In the genomic region with DNA sequence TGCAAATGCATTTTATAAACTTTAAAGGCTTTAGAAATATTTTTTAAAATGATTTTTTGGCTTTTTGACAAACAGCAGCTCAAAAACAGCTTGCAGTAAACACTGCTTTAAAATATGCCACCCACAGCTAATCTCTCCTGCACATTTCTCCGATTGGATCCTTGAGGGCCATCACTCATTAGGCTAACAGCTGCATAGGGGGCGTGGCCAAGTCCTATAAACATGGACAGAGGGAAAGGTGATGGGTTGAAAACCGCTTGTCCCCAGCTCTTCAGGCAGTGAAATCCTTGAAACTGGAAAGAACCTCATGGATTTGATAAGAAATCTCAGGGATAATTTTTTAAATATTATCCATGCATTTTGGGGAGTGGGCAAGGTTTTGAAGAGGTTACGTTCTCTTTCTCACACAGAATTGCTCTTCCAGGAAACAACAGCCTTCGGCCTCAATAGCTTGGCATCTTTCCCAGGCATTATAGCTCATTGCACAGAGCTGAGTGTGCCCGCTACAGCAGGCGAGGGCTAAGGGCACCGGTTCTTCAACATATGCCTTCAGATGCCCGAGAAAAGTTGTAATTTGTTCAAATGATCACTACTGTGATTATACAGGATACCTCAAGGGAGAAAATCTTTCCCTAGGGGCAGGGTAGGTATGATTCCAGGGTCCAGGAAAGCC, we compare ENCODE assay signal across 12 cellular contexts. TPM values are rescaled to one million over a fixed set of nuclear protein-coding genes. Genes with fewer than 3 reads are reported as not detected.
DNase-seq lines count a peak whose midpoint lies in the region; ATAC-seq and TF ChIP-seq lines count a peak whose summit lies in the region.
"Had no signal": no experiment of that assay in that cellular context is flagged by ENCODE, and none has a peak within 500 bp of the region (broad histone marks: within the 10 kb centered on the region; RNA-seq: fewer than 3 reads in every experiment).

No MANE protein-coding gene starts in this region.

- no peaks in the 10 kb centered on the region for H3K9me3 Mint-ChIP-seq in activated CD4-positive, alpha-beta T cell treated with anti-CD3 and anti-CD28 coated beads, Interleukin-2, amount 10 ng/mL, durations not matched to agents 7 days and 5 days
- no peaks in the 10 kb centered on the region for H3K9me3 Mint-ChIP-seq in WTC11

- intact Hi-C loops in mucosa of descending colon (cut with DNase I, micrococcal nuclease) = no loop called here

- CTCF ChIA-PET in activated CD4-positive, alpha-beta T cell treated with anti-CD3 and anti-CD28 coated beads, Interleukin-2, amount 10 ng/mL, durations not matched to agents 7 days and 5 days (lab: Charles Lee) = interaction anchor here (0.7 to 1.1 kb wide), 2 partner anchors 27 to 30 kb away, joined by 3 to 5 read pairs; no protein-coding TSS in a partner anchor
- CTCF ChIA-PET in WTC11 (lab: Charles Lee) = no interaction called here

- H3K4me1 Mint-ChIP-seq in activated CD4-positive, alpha-beta T cell treated with anti-CD3 and anti-CD28 coated beads, Interleukin-2, amount 10 ng/mL, durations not matched to agents 7 days and 5 days = no peaks in the 10 kb centered on the region
- H3K4me1 Mint-ChIP-seq in WTC11 = no peaks in the 10 kb centered on the region

- H3K36me3 Mint-ChIP-seq in activated CD4-positive, alpha-beta T cell treated with anti-CD3 and anti-CD28 coated beads, Interleukin-2, amount 10 ng/mL, durations not matched to agents 7 days and 5 days (ENCODE audit: low read depth) = no peaks in the 10 kb centered on the region
- no peaks in the 10 kb centered on the region for H3K36me3 Mint-ChIP-seq in WTC11
- H3K36me3 Mint-ChIP-seq: brain had no signal

- POLR2A ChIA-PET in activated CD4-positive, alpha-beta T cell treated with anti-CD3 and anti-CD28 coated beads, Interleukin-2, amount 10 ng/mL, durations not matched to agents 7 days and 5 days (lab: Charles Lee) = interaction anchor here (0.6 kb wide), 1 partner anchor 404 kb away, joined by 16 read pairs; no protein-coding TSS in a partner anchor
- POLR2A ChIA-PET in WTC11 (lab: Charles Lee) = no interaction called here

- DNase-seq in DMS79 (lab: John Stamatoyannopoulos, UW) = peak; percentile 40
- DNase-seq in NCI-H1105 (lab: John Stamatoyannopoulos, UW) = peak; percentile 54
- peak; percentile 38 to 57 for DNase-seq in SHP77 (lab: John Stamatoyannopoulos, UW)
- peak; percentile 56 to 83 (median 68) for DNase-seq in mucosa of descending colon
- DNase-seq in amniotic stem cell (lab: John Stamatoyannopoulos, UW) = no peak
- no peak for DNase-seq in activated CD4-positive, alpha-beta T cell treated with anti-CD3 and anti-CD28 coated beads, Interleukin-2, amount 10 ng/mL, durations not matched to agents 7 days and 5 days
- no peak for DNase-seq in WTC11 (ENCODE audit: low spot score)
- DNase-seq: C1 segment of cervical spinal cord, testis had no signal

- H3K9me3 ChIP-seq in mucosa of descending colon = no peaks in the 10 kb centered on the region
- H3K9me3 ChIP-seq: testis had no signal

- H3K4me3 ChIP-seq in mucosa of descending colon = no peak overlapping the region
- H3K4me3 ChIP-seq: testis had no signal

- no peak for TF ChIP-seq CTCF in mucosa of descending colon (IDR thresholded peaks at IDR 0.05)
- no peak for TF ChIP-seq CTCF in WTC11 (IDR thresholded peaks at IDR 0.05)

- no peak overlapping the region for H3K27ac Mint-ChIP-seq in activated CD4-positive, alpha-beta T cell treated with anti-CD3 and anti-CD28 coated beads, Interleukin-2, amount 10 ng/mL, durations not matched to agents 7 days and 5 days
- no peak overlapping the region for H3K27ac Mint-ChIP-seq in WTC11
- H3K27ac Mint-ChIP-seq: brain, nephron had no signal

- peaks cover 49% of the 10 kb centered on the region for H3K4me1 ChIP-seq in mucosa of descending colon (ENCODE audit: low read depth)
- H3K4me1 ChIP-seq: testis had no signal

- no peaks in the 10 kb centered on the region for H3K36me3 ChIP-seq in mucosa of descending colon (ENCODE audit: low read depth)

- peaks cover 8% of the 10 kb centered on the region for H3K27me3 Mint-ChIP-seq in activated CD4-positive, alpha-beta T cell treated with anti-CD3 and anti-CD28 coated beads, Interleukin-2, amount 10 ng/mL, durations not matched to agents 7 days and 5 days
- H3K27me3 Mint-ChIP-seq in WTC11 (ENCODE audit: low read depth) = no peaks in the 10 kb centered on the region; the same call in 1 of the 2 replicates

- ATAC-seq in mucosa of descending colon = peak; percentile 64
- ATAC-seq in WTC11 = no peak
- ATAC-seq in HG02678 (IDR thresholded peaks at IDR 0.05; ENCODE audit: unreplicated experiment) = no peak

- no peak overlapping the region for H3K4me3 Mint-ChIP-seq in activated CD4-positive, alpha-beta T cell treated with anti-CD3 and anti-CD28 coated beads, Interleukin-2, amount 10 ng/mL, durations not matched to agents 7 days and 5 days
- H3K4me3 Mint-ChIP-seq in WTC11 = no peak overlapping the region
- H3K4me3 Mint-ChIP-seq: nephron had no signal

TF ChIP-seq in WTC11, 78 proteins besides CTCF, POLR2A, EP300 and RAD21 (continues in another document):
- TF ChIP-seq, protein P1, sequence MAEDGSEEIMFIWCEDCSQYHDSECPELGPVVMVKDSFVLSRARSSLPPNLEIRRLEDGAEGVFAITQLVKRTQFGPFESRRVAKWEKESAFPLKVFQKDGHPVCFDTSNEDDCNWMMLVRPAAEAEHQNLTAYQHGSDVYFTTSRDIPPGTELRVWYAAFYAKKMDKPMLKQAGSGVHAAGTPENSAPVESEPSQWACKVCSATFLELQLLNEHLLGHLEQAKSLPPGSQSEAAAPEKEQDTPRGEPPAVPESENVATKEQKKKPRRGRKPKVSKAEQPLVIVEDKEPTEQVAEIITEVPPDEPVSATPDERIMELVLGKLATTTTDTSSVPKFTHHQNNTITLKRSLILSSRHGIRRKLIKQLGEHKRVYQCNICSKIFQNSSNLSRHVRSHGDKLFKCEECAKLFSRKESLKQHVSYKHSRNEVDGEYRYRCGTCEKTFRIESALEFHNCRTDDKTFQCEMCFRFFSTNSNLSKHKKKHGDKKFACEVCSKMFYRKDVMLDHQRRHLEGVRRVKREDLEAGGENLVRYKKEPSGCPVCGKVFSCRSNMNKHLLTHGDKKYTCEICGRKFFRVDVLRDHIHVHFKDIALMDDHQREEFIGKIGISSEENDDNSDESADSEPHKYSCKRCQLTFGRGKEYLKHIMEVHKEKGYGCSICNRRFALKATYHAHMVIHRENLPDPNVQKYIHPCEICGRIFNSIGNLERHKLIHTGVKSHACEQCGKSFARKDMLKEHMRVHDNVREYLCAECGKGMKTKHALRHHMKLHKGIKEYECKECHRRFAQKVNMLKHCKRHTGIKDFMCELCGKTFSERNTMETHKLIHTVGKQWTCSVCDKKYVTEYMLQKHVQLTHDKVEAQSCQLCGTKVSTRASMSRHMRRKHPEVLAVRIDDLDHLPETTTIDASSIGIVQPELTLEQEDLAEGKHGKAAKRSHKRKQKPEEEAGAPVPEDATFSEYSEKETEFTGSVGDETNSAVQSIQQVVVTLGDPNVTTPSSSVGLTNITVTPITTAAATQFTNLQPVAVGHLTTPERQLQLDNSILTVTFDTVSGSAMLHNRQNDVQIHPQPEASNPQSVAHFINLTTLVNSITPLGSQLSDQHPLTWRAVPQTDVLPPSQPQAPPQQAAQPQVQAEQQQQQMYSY (CRISPR knock-in tag; IDR thresholded peaks at IDR 0.05) = no peak
- TF ChIP-seq, protein P2, sequence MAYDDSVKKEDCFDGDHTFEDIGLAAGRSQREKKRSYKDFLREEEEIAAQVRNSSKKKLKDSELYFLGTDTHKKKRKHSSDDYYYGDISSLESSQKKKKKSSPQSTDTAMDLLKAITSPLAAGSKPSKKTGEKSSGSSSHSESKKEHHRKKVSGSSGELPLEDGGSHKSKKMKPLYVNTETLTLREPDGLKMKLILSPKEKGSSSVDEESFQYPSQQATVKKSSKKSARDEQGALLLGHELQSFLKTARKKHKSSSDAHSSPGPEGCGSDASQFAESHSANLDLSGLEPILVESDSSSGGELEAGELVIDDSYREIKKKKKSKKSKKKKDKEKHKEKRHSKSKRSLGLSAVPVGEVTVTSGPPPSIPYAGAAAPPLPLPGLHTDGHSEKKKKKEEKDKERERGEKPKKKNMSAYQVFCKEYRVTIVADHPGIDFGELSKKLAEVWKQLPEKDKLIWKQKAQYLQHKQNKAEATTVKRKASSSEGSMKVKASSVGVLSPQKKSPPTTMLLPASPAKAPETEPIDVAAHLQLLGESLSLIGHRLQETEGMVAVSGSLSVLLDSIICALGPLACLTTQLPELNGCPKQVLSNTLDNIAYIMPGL (CRISPR knock-in tag; IDR thresholded peaks at IDR 0.05) = no peak
- no peak for TF ChIP-seq NFE2L1 (CRISPR knock-in tag; IDR thresholded peaks at IDR 0.05)
- TF ChIP-seq, protein P3, sequence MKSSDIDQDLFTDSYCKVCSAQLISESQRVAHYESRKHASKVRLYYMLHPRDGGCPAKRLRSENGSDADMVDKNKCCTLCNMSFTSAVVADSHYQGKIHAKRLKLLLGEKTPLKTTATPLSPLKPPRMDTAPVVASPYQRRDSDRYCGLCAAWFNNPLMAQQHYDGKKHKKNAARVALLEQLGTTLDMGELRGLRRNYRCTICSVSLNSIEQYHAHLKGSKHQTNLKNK (CRISPR knock-in tag; IDR thresholded peaks at IDR 0.05) = no peak
- TF ChIP-seq, protein P4, sequence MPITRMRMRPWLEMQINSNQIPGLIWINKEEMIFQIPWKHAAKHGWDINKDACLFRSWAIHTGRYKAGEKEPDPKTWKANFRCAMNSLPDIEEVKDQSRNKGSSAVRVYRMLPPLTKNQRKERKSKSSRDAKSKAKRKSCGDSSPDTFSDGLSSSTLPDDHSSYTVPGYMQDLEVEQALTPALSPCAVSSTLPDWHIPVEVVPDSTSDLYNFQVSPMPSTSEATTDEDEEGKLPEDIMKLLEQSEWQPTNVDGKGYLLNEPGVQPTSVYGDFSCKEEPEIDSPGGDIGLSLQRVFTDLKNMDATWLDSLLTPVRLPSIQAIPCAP (CRISPR knock-in tag; IDR thresholded peaks at IDR 0.05) = no peak
- no peak for TF ChIP-seq GRHL2 (CRISPR knock-in tag; IDR thresholded peaks at IDR 0.05; ENCODE audit: insufficient replicate concordance, severe bottlenecking)
- no peak for TF ChIP-seq RORB (CRISPR knock-in tag; IDR thresholded peaks at IDR 0.05)
- TF ChIP-seq, protein P5, sequence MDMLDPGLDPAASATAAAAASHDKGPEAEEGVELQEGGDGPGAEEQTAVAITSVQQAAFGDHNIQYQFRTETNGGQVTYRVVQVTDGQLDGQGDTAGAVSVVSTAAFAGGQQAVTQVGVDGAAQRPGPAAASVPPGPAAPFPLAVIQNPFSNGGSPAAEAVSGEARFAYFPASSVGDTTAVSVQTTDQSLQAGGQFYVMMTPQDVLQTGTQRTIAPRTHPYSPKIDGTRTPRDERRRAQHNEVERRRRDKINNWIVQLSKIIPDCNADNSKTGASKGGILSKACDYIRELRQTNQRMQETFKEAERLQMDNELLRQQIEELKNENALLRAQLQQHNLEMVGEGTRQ (CRISPR knock-in tag; IDR thresholded peaks at IDR 0.05) = no peak

RNA-seq across cellular contexts. Expression of a gene that starts 1.7 kb away (rescaled TPM):
- total RNA-seq in mucosa of descending colon (10 to 100 TPM in 1 of 3 donors, 1 to 10 TPM in 2; 5.3 to 19.3 (median 6.5) TPM), WTC11 (2021) (not detected in 3 replicates)
- under 1 TPM; 0.10 to 0.15 TPM for total RNA-seq in activated CD4-positive, alpha-beta T cell treated with anti-CD3 and anti-CD28 coated beads, Interleukin-2, amount 10 ng/mL, durations not matched to agents 7 days and 5 days

Comparison
In these comparisons a context has a peak if more than half of its experiments do, and no peak if none do; other contexts are left out.
1. DNase-seq: peak in DMS79 (single experiment), NCI-H1105 (single experiment), SHP77 (2 of 2) and mucosa of descending colon (3 of 3); none in amniotic stem cell (single experiment), activated CD4-positive, alpha-beta T cell treated with anti-CD3 and anti-CD28 coated beads, Interleukin-2, amount 10 ng/mL, durations not matched to agents 7 days and 5 days (single experiment) and WTC11 (single experiment).